In the genomic region with DNA sequence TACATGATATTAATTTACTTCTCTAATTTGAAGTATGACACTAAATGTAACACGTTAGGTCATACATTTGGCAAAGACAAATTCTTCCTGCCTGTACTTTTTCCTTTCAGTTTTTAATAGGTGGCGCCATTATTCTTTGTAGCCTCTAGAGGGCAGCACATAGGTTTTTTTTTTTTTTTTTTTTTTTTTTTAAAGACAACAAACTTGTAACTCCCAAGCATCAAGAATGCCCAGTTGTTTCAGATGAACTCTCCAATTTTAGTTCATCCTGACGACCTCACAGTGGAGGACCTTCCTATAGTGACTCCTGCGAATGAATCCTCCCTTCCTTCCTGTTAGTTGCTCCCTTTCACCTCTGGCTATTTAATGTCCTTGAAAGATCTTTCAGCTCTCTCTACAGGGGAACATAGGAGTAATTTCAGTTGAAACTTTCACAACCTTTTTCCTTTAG, we compare ENCODE assay signal across 8 cellular contexts.
A peak's percentile ranks its signal among the peaks of the same experiment; 100 is the strongest.
DNase-seq lines count a peak whose midpoint lies in the region; ATAC-seq, FAIRE-seq and TF ChIP-seq lines count a peak whose summit lies in the region.

No MANE protein-coding gene starts in this region.

- peaks cover 5% of the 10 kb centered on the region for H3K4me1 Mint-ChIP-seq in MCF 10A (ENCODE audit: insufficient read depth, unreplicated experiment)

- POLR2A ChIA-PET in MCF 10A (lab: Yijun Ruan, JAX): interaction anchor here (1.4 to 2.2 kb wide), 2 partner anchors 153 to 214 kb away, joined by 8 read pairs; no protein-coding TSS in a partner anchor

- peak; percentile 97 for FAIRE-seq in islet of Langerhans (lab: Jason Lieb, UNC)

- H3K4me1 ChIP-seq in tibial nerve: peaks cover 0 to 8% (median 0%) of the 10 kb centered on the region in 4 donors

- TF ChIP-seq POLR2A in tibial nerve (IDR thresholded peaks at IDR 0.05): no peak

- H3K4me3 ChIP-seq in tibial nerve: peak overlapping the region in 1 of 4 donors; percentile 8

- peak in 1 of 2 donors; percentile 14 for TF ChIP-seq EP300 in tibial nerve (IDR thresholded peaks at IDR 0.05)

- TF ChIP-seq CTCF in MCF 10A (IDR thresholded peaks at IDR 0.05; ENCODE audit: unreplicated experiment) (peak; percentile 45), tibial nerve (IDR thresholded peaks at IDR 0.05) (peak; percentile 37 to 73 (median 43))

- CTCF ChIA-PET in MCF 10A (lab: Yijun Ruan, JAX): interaction anchor here (0.6 to 3.0 kb wide), 19 partner anchors 9 to 1043 kb away, joined by 3 to 45 read pairs (median 3); no protein-coding TSS in a partner anchor

- H3K27ac Mint-ChIP-seq in MCF 10A (ENCODE audit: low read depth, unreplicated experiment): no peak overlapping the region

- no peaks in the 10 kb centered on the region for H3K27me3 ChIP-seq in tibial nerve

- H3K36me3 ChIP-seq in tibial nerve: no peaks in the 10 kb centered on the region

- H3K27ac ChIP-seq in tibial nerve: no peak overlapping the region

- no peak for ATAC-seq in GM18520 (IDR thresholded peaks at IDR 0.05; ENCODE audit: unreplicated experiment)

- H3K9me3 Mint-ChIP-seq in MCF 10A (ENCODE audit: unreplicated experiment): no peaks in the 10 kb centered on the region

- WGBS in tibial nerve, 2 donors: 3 to 4% methylated on average over 4 of the region's 4 CpGs

- H3K36me3 Mint-ChIP-seq in MCF 10A (ENCODE audit: insufficient read depth, unreplicated experiment): no peaks in the 10 kb centered on the region

- intact Hi-C loops in MCF 10A (cut with micrococcal nuclease): loop anchor here (1.0 kb wide), 1 partner anchor 215 kb away; no protein-coding TSS in a partner anchor

- no peaks in the 10 kb centered on the region for H3K9me3 ChIP-seq in tibial nerve

- BruUV-seq in MCF 10A (replicated peaks; lab: Mats Ljungman, UMichigan): no TSS peak

- no peaks in the 10 kb centered on the region for H3K27me3 Mint-ChIP-seq in MCF 10A (ENCODE audit: insufficient read depth, unreplicated experiment)

- H3K4me3 Mint-ChIP-seq in MCF 10A (ENCODE audit: unreplicated experiment): no peak overlapping the region

- DNase-seq in DMS53 treated with DMSO at 0.1 percent for 48 hours (lab: John Stamatoyannopoulos, UW; ENCODE audit: unreplicated experiment): peak; percentile 52
- peak; percentile 62 for DNase-seq in H4 (ENCODE audit: low spot score)
- DNase-seq in NCI-H82 treated with DMSO at 0.1 percent for 48 hours (lab: John Stamatoyannopoulos, UW; ENCODE audit: unreplicated experiment): peak; percentile 34
- DNase-seq in MCF 10A (ENCODE audit: unreplicated experiment): peak; percentile 27
- DNase-seq in tibial nerve (ENCODE audit: low spot score in 2 of 2): no peak
- DNase-seq in NCI-H226: no peak

Comparison
In these comparisons a context has a peak if more than half of its experiments do, and no peak if none do; other contexts are left out.
1. DNase-seq: peak in DMS53 treated with DMSO at 0.1 percent for 48 hours (single experiment), H4 (single experiment), NCI-H82 treated with DMSO at 0.1 percent for 48 hours (single experiment) and MCF 10A (single experiment); none in tibial nerve (0 of 2) and NCI-H226 (single experiment).